ENCODE assay signal across 8 cellular contexts in the genomic region with DNA sequence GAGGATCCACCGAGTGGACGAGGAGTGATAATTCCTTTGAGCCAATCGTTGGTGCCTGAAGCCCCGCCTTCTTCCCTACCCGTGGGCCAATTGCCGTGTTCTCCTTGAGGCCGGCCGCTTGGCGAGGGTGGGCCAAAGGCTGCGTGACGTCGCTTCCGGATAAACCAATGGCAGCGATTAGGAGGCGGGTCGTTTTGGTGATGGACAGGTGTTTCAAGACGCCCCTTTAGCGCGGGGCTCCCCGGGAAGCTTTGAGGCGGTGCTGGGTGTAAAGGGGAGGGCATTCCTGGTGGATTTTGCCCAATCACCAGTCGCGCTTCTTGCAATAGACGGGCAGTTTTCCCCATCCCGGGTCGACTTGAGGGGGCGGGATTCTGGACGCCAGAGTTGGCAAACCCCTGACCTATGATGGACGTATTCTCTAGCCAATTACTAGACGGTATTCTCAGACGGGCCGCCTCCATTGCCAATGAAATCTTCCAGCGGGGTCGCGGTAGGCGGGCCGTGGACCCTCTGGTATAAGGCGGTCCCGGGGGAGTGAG. TPM values are rescaled to one million over a fixed set of nuclear protein-coding genes. Genes with fewer than 3 reads are reported as not detected.
A peak's percentile ranks its signal among the peaks of the same experiment; 100 is the strongest.
DNase-seq lines count a peak whose midpoint lies in the region; ATAC-seq and TF ChIP-seq lines count a peak whose summit lies in the region.

No MANE protein-coding gene starts in this region.

- BruUV-seq in mammary epithelial cell (replicated peaks; lab: Mats Ljungman, UMichigan) = no TSS peak

- dilution Hi-C loops in mammary epithelial cell (cut with HindIII; ENCODE audit: low sequenced_read_pairs) = loop anchor here (5.0 kb wide), 3 partner anchors 34 to 106 kb away; a partner anchor contains a TSS

- H2AFZ ChIP-seq in mammary epithelial cell (ENCODE audit: low read depth, low read length) = peak overlapping the region; percentile 91

- ATAC-seq in GM18867 (IDR thresholded peaks at IDR 0.05; ENCODE audit: unreplicated experiment) (peak; percentile 70), HG03135 (IDR thresholded peaks at IDR 0.05; ENCODE audit: unreplicated experiment) (peak; percentile 60)

- DNase-seq in A172 (ENCODE audit: low spot score) (peak; percentile 100), NCI-H2196 (lab: John Stamatoyannopoulos, UW; ENCODE audit: unreplicated experiment) (peak; percentile 99), WERI-Rb-1 (peak; percentile 99), mammary epithelial cell (peak; percentile 100)

- H3K4me3 ChIP-seq in WERI-Rb-1 (ENCODE audit: low read depth, low read length) = peak overlapping the region; percentile 99
- peak overlapping the region; percentile 84 to 100 (median 91) for H3K4me3 ChIP-seq in mammary epithelial cell (replicated peaks in 1 of 3; ENCODE audit: insufficient read depth in 1 of 3, low read depth in 2 of 3, low read length in 3 of 3)
- peak overlapping the region; percentile 99 for H3K4me3 ChIP-seq in iPS-20b (ENCODE audit: low read length)
- H3K4me3 ChIP-seq in skeletal muscle tissue (ENCODE audit: low read length in 3 of 3) = peak overlapping the region; percentile 93 to 99 (median 98)

- H4K20me1 ChIP-seq in mammary epithelial cell (ENCODE audit: insufficient read depth, low read length) = no peaks in the 10 kb centered on the region

- intact Hi-C loops in mammary epithelial cell (cut with micrococcal nuclease) = loop anchor here (1.0 to 10.0 kb wide), 6 partner anchors 11 to 308 kb away; a partner anchor contains a TSS

- H3K4me2 ChIP-seq in mammary epithelial cell (ENCODE audit: insufficient read depth, low read depth, low read length) = peak overlapping the region; percentile 65

- in situ Hi-C loops in mammary epithelial cell (cut with MboI; ENCODE audit: low sequenced_read_pairs in 2 of 2) = loop anchor here in 1 of 2 donors (5.0 kb wide), 1 partner anchor 179 kb away; a partner anchor contains a TSS

- peaks cover 25% of the 10 kb centered on the region for H3K4me1 ChIP-seq in mammary epithelial cell (ENCODE audit: insufficient read depth, low read length)
- H3K4me1 ChIP-seq in iPS-20b (ENCODE audit: insufficient read depth, low read length) = peaks cover 9% of the 10 kb centered on the region; the same call in 1 of the 2 replicates
- peaks cover 40 to 49% (median 40%) of the 10 kb centered on the region in 3 donors for H3K4me1 ChIP-seq in skeletal muscle tissue (ENCODE audit: control insufficient read depth in 3 of 3, insufficient read depth in 3 of 3, low read length in 3 of 3)

- WGBS in mammary epithelial cell (ENCODE audit: low coverage, missing lambda C conversion rate) = 2% methylated on average over 11 of the region's 39 CpGs

- H3K36me3 ChIP-seq in WERI-Rb-1 (peaks cover 25% of the 10 kb centered on the region), mammary epithelial cell (ENCODE audit: insufficient read depth, low read length) (peaks cover 7% of the 10 kb centered on the region), iPS-20b (ENCODE audit: insufficient read depth, low read depth, low read length) (peaks cover 26% of the 10 kb centered on the region), skeletal muscle tissue (ENCODE audit: control insufficient read depth in 3 of 3, insufficient read depth in 3 of 3, low read length in 3 of 3) (peaks cover 1 to 6% (median 1%) of the 10 kb centered on the region in 3 donors)

- peak overlapping the region; percentile 97 for H3K9ac ChIP-seq in mammary epithelial cell (ENCODE audit: insufficient read depth, low read length)
- H3K9ac ChIP-seq in iPS-20b (ENCODE audit: low read depth, low read length) = peak overlapping the region; percentile 100
- H3K9ac ChIP-seq in skeletal muscle tissue (ENCODE audit: low read depth in 1 of 3, low read length in 3 of 3) = peak overlapping the region; percentile 98 to 100 (median 99)

- TF ChIP-seq CTCF in WERI-Rb-1 (IDR thresholded peaks at IDR 0.05; ENCODE audit: low read depth, low read length) = no peak
- no peak for TF ChIP-seq CTCF in mammary epithelial cell (conservative IDR thresholded peaks at IDR 0.05 in 1 of 2, IDR thresholded peaks at IDR 0.05 in 1 of 2; ENCODE audit: extremely low read depth in 1 of 2, insufficient read depth in 1 of 2, low read depth in 1 of 2, low read length in 2 of 2)

- H3K27me3 ChIP-seq in WERI-Rb-1 (ENCODE audit: insufficient read depth, low read depth, severe bottlenecking) = no peaks in the 10 kb centered on the region
- no peaks in the 10 kb centered on the region for H3K27me3 ChIP-seq in mammary epithelial cell (ENCODE audit: insufficient read depth, low read length)
- no peaks in the 10 kb centered on the region for H3K27me3 ChIP-seq in iPS-20b (ENCODE audit: insufficient read depth, low read length)
- no peaks in the 10 kb centered on the region for H3K27me3 ChIP-seq in skeletal muscle tissue (ENCODE audit: control insufficient read depth in 3 of 3, insufficient read depth in 3 of 3, low read length in 3 of 3)

- H3K9me3 ChIP-seq in WERI-Rb-1 (ENCODE audit: severe bottlenecking) (no peaks in the 10 kb centered on the region), mammary epithelial cell (replicated peaks; ENCODE audit: insufficient read depth, low read length) (no peaks in the 10 kb centered on the region), iPS-20b (ENCODE audit: insufficient read depth, low read depth, low read length) (no peaks in the 10 kb centered on the region), skeletal muscle tissue (ENCODE audit: control insufficient read depth in 3 of 3, low read length in 3 of 3) (no peaks in the 10 kb centered on the region)

- H3K79me2 ChIP-seq in mammary epithelial cell (ENCODE audit: insufficient read depth, low read length) = peaks cover 44% of the 10 kb centered on the region

- H3K27ac ChIP-seq in WERI-Rb-1 (peak overlapping the region; percentile 99), mammary epithelial cell (ENCODE audit: insufficient read depth, low read depth, low read length) (peak overlapping the region; percentile 92), iPS-20b (ENCODE audit: low read length) (peak overlapping the region; percentile 97), skeletal muscle tissue (ENCODE audit: low read depth, low read length) (peak overlapping the region; percentile 98)

- CTCF ChIA-PET in mammary epithelial cell (lab: Charles Lee; ENCODE audit: low non-redundant PET) = interaction anchor here (1.0 kb wide), 1 partner anchor 107 kb away, joined by 3 read pairs; no protein-coding TSS in a partner anchor

RNA-seq across cellular contexts. Expression of a gene that starts 0.3 kb away (rescaled TPM):
- 485 and 504 TPM in 2 replicates for total RNA-seq in A172 (2014; rRNA removed; shearing (Covaris generic))
- total RNA-seq in mammary epithelial cell = 100 to 1,000 TPM; 173 to 194 TPM
- 383 TPM for polyA plus RNA-seq in mammary epithelial cell
- 226 TPM for polyA minus RNA-seq in mammary epithelial cell
- 362 TPM for total RNA-seq in skeletal muscle tissue

RNA-seq across cellular contexts. Expression of a gene that starts 11.0 kb away (rescaled TPM):
- total RNA-seq in A172 (2014; rRNA removed; shearing (Covaris generic)) = 21.8 and 24.5 TPM in 2 replicates
- total RNA-seq in mammary epithelial cell = 10 to 100 TPM in 1 of 2 donors, 1 to 10 TPM in 1; 4.3 to 43.1 TPM
- 24.8 TPM for polyA plus RNA-seq in mammary epithelial cell
- polyA minus RNA-seq in mammary epithelial cell = 10.5 TPM
- total RNA-seq in skeletal muscle tissue = 4.7 TPM

RNA-seq across cellular contexts. Expression of a gene that starts 11.1 kb away (rescaled TPM):
- 72.2 and 75.6 TPM in 2 replicates for total RNA-seq in A172 (2014; rRNA removed; shearing (Covaris generic))
- total RNA-seq in mammary epithelial cell (10 to 100 TPM; 39.7 to 94.2 TPM), skeletal muscle tissue (31.3 TPM)
- 67.8 TPM for polyA plus RNA-seq in mammary epithelial cell
- 36.3 TPM for polyA minus RNA-seq in mammary epithelial cell

RNA-seq across cellular contexts. Expression of a gene that starts 12.6 kb away (rescaled TPM):
- total RNA-seq in A172 (2014; rRNA removed; shearing (Covaris generic)) = 2.7 and 3.2 TPM in 2 replicates
- 1 to 10 TPM in 1 of 2 donors, under 1 TPM in 1; 0.50 to 3.0 TPM for total RNA-seq in mammary epithelial cell
- polyA plus RNA-seq in mammary epithelial cell = 1.2 TPM
- 0.26 TPM for polyA minus RNA-seq in mammary epithelial cell
- total RNA-seq in skeletal muscle tissue = 1.0 TPM

RNA-seq across cellular contexts. Expression of a gene that starts 14.2 kb away (rescaled TPM):
- total RNA-seq in A172 (2014; rRNA removed; shearing (Covaris generic)) = 0.53 and 6.1 TPM in 2 replicates
- under 1 TPM; 0.78 to 0.83 TPM for total RNA-seq in mammary epithelial cell
- polyA plus RNA-seq in mammary epithelial cell = 0.12 TPM
- polyA minus RNA-seq in mammary epithelial cell = not detected
- total RNA-seq in skeletal muscle tissue = 4.7 TPM

Comparison
In these comparisons a context has a peak if more than half of its experiments do, and no peak if none do; other contexts are left out.
1. Peak in every context shown above with its lines: DNase-seq, ATAC-seq, H3K4me3 ChIP-seq and H3K27ac ChIP-seq.